ENCODE assay signal across 26 cellular contexts in the genomic region with DNA sequence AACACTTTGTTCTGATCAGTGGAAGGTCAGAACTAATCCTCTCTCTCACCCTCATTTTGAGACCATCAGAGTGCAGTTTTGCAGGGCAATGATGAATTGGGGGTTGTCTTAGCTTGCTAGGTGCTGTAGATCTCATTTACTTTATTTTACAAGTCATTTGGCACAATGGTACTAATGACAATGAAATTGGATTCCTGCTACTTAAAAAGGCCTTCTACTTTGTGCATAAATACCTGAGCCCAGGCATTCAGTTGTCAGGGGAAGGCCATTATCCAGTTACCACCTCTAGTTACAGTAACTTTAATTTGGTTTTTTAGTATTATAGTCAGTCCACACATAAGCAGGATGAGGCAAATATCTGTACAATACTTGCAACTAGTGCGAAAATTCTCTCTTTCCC.
"Had no signal": no experiment of that assay in that cellular context is flagged by ENCODE, and none has a peak within 500 bp of the region (broad histone marks: within the 10 kb centered on the region; RNA-seq: fewer than 3 reads in every experiment).

No MANE protein-coding gene starts in this region.

- H3K27me3 Mint-ChIP-seq: memory B cell; naive thymus-derived CD4-positive, alpha-beta T cell; natural killer cell treated with Interleukin-12 subunit alpha and Interleukin-12 subunit beta and Interleukin-15 and Interleukin-18, amount 100 ng/mL, for 72 hours; stimulated activated naive CD8-positive, alpha-beta T cell treated with anti-CD3 and anti-CD28 coated beads, Interleukin-15, Interleukin-2, amounts not matched to agents 100 ng/mL and 50 ng/mL, for 24 hours had no signal

- H3K9me3 Mint-ChIP-seq: stimulated activated naive CD8-positive, alpha-beta T cell treated with anti-CD3 and anti-CD28 coated beads, Interleukin-15, Interleukin-2, amounts not matched to agents 100 ng/mL and 50 ng/mL, for 24 hours had no signal

- H3K27ac Mint-ChIP-seq: memory B cell; naive thymus-derived CD4-positive, alpha-beta T cell; natural killer cell treated with Interleukin-12 subunit alpha and Interleukin-12 subunit beta and Interleukin-15 and Interleukin-18, amount 100 ng/mL, for 72 hours; stimulated activated effector memory CD8-positive, alpha-beta T cell treated with anti-CD3 and anti-CD28 coated beads, Interleukin-12 subunit alpha, Interleukin-12 subunit beta, amount 100 ng/mL, for 72 hours; stimulated activated naive CD8-positive, alpha-beta T cell treated with anti-CD3 and anti-CD28 coated beads, Interleukin-15, Interleukin-2, amounts not matched to agents 100 ng/mL and 50 ng/mL, for 24 hours had no signal

- H3K36me3 Mint-ChIP-seq: memory B cell; naive thymus-derived CD4-positive, alpha-beta T cell; stimulated activated effector memory CD8-positive, alpha-beta T cell treated with anti-CD3 and anti-CD28 coated beads, Interleukin-12 subunit alpha, Interleukin-12 subunit beta, amount 100 ng/mL, for 72 hours had no signal

- H3K9me3 ChIP-seq: left ventricle myocardium inferior, mucosa of descending colon, pancreas, prostate gland, spleen, transverse colon, upper lobe of left lung, vagina had no signal

- H3K4me1 Mint-ChIP-seq: memory B cell; naive thymus-derived CD4-positive, alpha-beta T cell; stimulated activated effector memory CD8-positive, alpha-beta T cell treated with anti-CD3 and anti-CD28 coated beads, Interleukin-12 subunit alpha, Interleukin-12 subunit beta, amount 100 ng/mL, for 72 hours had no signal

- H3K36me3 ChIP-seq: left ventricle myocardium inferior, pancreas, prostate gland, spleen, transverse colon, upper lobe of left lung, vagina had no signal

- H3K4me1 ChIP-seq: left ventricle myocardium inferior, pancreas, prostate gland, spleen, transverse colon, upper lobe of left lung, vagina had no signal

- H3K4me3 ChIP-seq: hepatocyte, left ventricle myocardium inferior, mucosa of descending colon, pancreas, prostate gland, spleen, transverse colon, upper lobe of left lung, vagina had no signal

- H3K27me3 ChIP-seq: hepatocyte, pancreas, spleen, transverse colon, upper lobe of left lung, vagina had no signal

- H3K27ac ChIP-seq: hepatocyte, left ventricle myocardium inferior, pancreas, prostate gland, spleen, transverse colon, upper lobe of left lung, vagina had no signal

- ATAC-seq: left cardiac atrium; mucosa of descending colon; naive thymus-derived CD4-positive, alpha-beta T cell; natural killer cell treated with Interleukin-12 subunit alpha and Interleukin-12 subunit beta and Interleukin-15 and Interleukin-18, amount 100 ng/mL, for 72 hours; pancreas; right cardiac atrium; sciatic nerve; stimulated activated effector memory CD8-positive, alpha-beta T cell treated with anti-CD3 and anti-CD28 coated beads, Interleukin-12 subunit alpha, Interleukin-12 subunit beta, amount 100 ng/mL, for 72 hours had no signal

- DNase-seq: kidney glomerular epithelial cell; left cardiac atrium; left ventricle myocardium inferior; midbrain; mucosa of descending colon; naive thymus-derived CD4-positive, alpha-beta T cell; nucleus accumbens; pancreas; posterior cingulate gyrus; retina; right cardiac atrium; small intestine; spleen; stimulated activated CD4-positive, alpha-beta T cell treated with anti-CD3 and anti-CD28 coated beads, Interleukin-4, amount 100 ng/mL, for 24 hours; stimulated activated naive CD4-positive, alpha-beta T cell; transverse colon; upper lobe of left lung had no signal

- H3K4me3 Mint-ChIP-seq: memory B cell; naive thymus-derived CD4-positive, alpha-beta T cell; natural killer cell treated with Interleukin-12 subunit alpha and Interleukin-12 subunit beta and Interleukin-15 and Interleukin-18, amount 100 ng/mL, for 72 hours; neural crest cell; stimulated activated effector memory CD8-positive, alpha-beta T cell treated with anti-CD3 and anti-CD28 coated beads, Interleukin-12 subunit alpha, Interleukin-12 subunit beta, amount 100 ng/mL, for 72 hours; stimulated activated naive CD8-positive, alpha-beta T cell treated with anti-CD3 and anti-CD28 coated beads, Interleukin-15, Interleukin-2, amounts not matched to agents 100 ng/mL and 50 ng/mL, for 24 hours had no signal
